ENCODE assay signal across 21 cellular contexts in the genomic region with DNA sequence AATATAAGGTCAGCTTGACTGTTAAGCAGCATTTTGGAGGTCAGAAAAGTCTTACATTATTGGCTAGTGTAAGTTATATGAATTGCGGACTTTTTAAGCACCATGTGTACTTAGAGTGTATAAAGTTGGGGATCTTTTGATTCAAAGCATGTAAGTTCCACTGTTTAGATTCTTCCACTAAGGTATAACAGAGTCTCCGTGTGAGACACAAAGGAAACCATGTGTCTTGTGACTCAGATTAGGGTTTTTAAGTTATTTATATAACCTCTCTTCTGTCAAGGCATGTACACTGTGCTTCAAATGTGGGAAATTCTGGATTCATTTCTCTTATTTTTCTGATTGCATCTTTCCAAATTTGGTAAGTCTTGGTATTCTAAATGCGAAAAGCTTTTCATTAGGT.
DNase-seq lines count a peak whose midpoint lies in the region; ATAC-seq, FAIRE-seq and TF ChIP-seq lines count a peak whose summit lies in the region.
"Had no signal": no experiment of that assay in that cellular context is flagged by ENCODE, and none has a peak within 500 bp of the region (broad histone marks: within the 10 kb centered on the region; RNA-seq: fewer than 3 reads in every experiment).

No MANE protein-coding gene starts in this region.

- no peaks in the 10 kb centered on the region for H3K79me2 ChIP-seq in astrocyte (ENCODE audit: insufficient read depth, low read length)

- H3K27ac ChIP-seq in astrocyte (ENCODE audit: low read depth, low read length): peak overlapping the region; percentile 1
- no peak overlapping the region for H3K27ac ChIP-seq in CD4-positive, alpha-beta T cell (ENCODE audit: low read depth, low read length)
- H3K27ac ChIP-seq: BLaER1 had no signal

- H3K4me1 ChIP-seq in astrocyte (ENCODE audit: insufficient read depth, low read length): peaks cover 3% of the 10 kb centered on the region
- H3K4me1 ChIP-seq: BLaER1 had no signal

- no peaks in the 10 kb centered on the region for H3K27me3 ChIP-seq in astrocyte (ENCODE audit: insufficient read depth, low read length)
- H3K27me3 ChIP-seq in CD4-positive, alpha-beta T cell (ENCODE audit: control insufficient read depth, insufficient read depth, low read length): no peaks in the 10 kb centered on the region
- H3K27me3 ChIP-seq: BLaER1 had no signal

- H3K9me3 ChIP-seq in astrocyte (ENCODE audit: insufficient read depth, low read depth, low read length): no peaks in the 10 kb centered on the region
- H3K9me3 ChIP-seq in CD4-positive, alpha-beta T cell (ENCODE audit: control insufficient read depth, low read length): no peaks in the 10 kb centered on the region
- H3K9me3 ChIP-seq: BLaER1 had no signal

- no peak overlapping the region for H3K4me3 Mint-ChIP-seq in astrocyte (ENCODE audit: unreplicated experiment)
- H3K4me3 Mint-ChIP-seq in CD4-positive, alpha-beta T cell: no peak overlapping the region
- H3K4me3 Mint-ChIP-seq: IgD-negative memory B cell had no signal

- no peaks in the 10 kb centered on the region for H3K36me3 ChIP-seq in astrocyte (ENCODE audit: insufficient read depth, low read length)
- H3K36me3 ChIP-seq: BLaER1 had no signal

- no peaks in the 10 kb centered on the region for H3K27me3 Mint-ChIP-seq in astrocyte (ENCODE audit: low read depth, unreplicated experiment)
- no peaks in the 10 kb centered on the region for H3K27me3 Mint-ChIP-seq in CD4-positive, alpha-beta T cell
- H3K27me3 Mint-ChIP-seq: IgD-negative memory B cell had no signal

- CTCF ChIA-PET in CD4-positive, alpha-beta T cell (lab: Charles Lee): no interaction called here

- intact Hi-C loops in CD4-positive, alpha-beta T cell (cut with DNase I, micrococcal nuclease): no loop called here

- no peaks in the 10 kb centered on the region for H4K20me1 ChIP-seq in astrocyte (ENCODE audit: insufficient read depth, low read length)
- H4K20me1 ChIP-seq: BLaER1 had no signal

- no peak for FAIRE-seq in astrocyte (lab: Jason Lieb, UNC)
- FAIRE-seq: H1 had no signal

- H3K4me1 Mint-ChIP-seq in astrocyte (ENCODE audit: low read depth, unreplicated experiment): no peaks in the 10 kb centered on the region
- no peaks in the 10 kb centered on the region for H3K4me1 Mint-ChIP-seq in CD4-positive, alpha-beta T cell (ENCODE audit: low read depth)
- H3K4me1 Mint-ChIP-seq: IgD-negative memory B cell had no signal

- peak overlapping the region; percentile 65 for H3K4me2 ChIP-seq in astrocyte (ENCODE audit: low read length)
- H3K4me2 ChIP-seq: BLaER1 had no signal

- no peak for TF ChIP-seq CTCF in astrocyte (IDR thresholded peaks at IDR 0.05; ENCODE audit: insufficient read depth, low read depth, low read length)
- TF ChIP-seq CTCF in CD4-positive, alpha-beta T cell (IDR thresholded peaks at IDR 0.05): no peak

- ATAC-seq in esophagus mucosa (peak; percentile 35), HG03108 (IDR thresholded peaks at IDR 0.05; ENCODE audit: unreplicated experiment) (no peak)
- ATAC-seq in CD4-positive, alpha-beta T cell (ENCODE audit: poor library complexity): no peak

- H2AFZ ChIP-seq in astrocyte (ENCODE audit: low read depth, low read length): peak overlapping the region; percentile 20

- POLR2A ChIA-PET in CD4-positive, alpha-beta T cell (lab: Charles Lee): no interaction called here

- H3K9ac ChIP-seq in astrocyte (ENCODE audit: low read length): no peak overlapping the region
- H3K9ac ChIP-seq: BLaER1 had no signal

- no peak overlapping the region for H3K4me3 ChIP-seq in astrocyte (ENCODE audit: insufficient read depth, low read depth, low read length)
- H3K4me3 ChIP-seq: BLaER1 had no signal

- no peaks in the 10 kb centered on the region for H3K9me3 Mint-ChIP-seq in astrocyte (ENCODE audit: unreplicated experiment)
- H3K9me3 Mint-ChIP-seq in CD4-positive, alpha-beta T cell: no peaks in the 10 kb centered on the region
- H3K9me3 Mint-ChIP-seq: IgD-negative memory B cell had no signal

- DNase-seq in HT1080 (ENCODE audit: low read depth) (peak; percentile 17), astrocyte (ENCODE audit: low read depth) (peak; percentile 56), pons (ENCODE audit: low spot score) (peak; percentile 68), D341Med (ENCODE audit: low spot score) (no peak), SIG-M5 treated with dmso at 0.1 percent for 504 hours (lab: John Stamatoyannopoulos, UW; ENCODE audit: unreplicated experiment) (no peak)
- DNase-seq in CD4-positive, alpha-beta T cell: no peak
- DNase-seq: DMS79 treated with DMSO at 0.1 percent for 48 hours, Kasumi-1, MM.1S, NCI-H1092, NCI-H2081, NCI-H2171 treated with DMSO at 0.1 percent for 48 hours, NCI-H446, NCI-H526 treated with DMSO at 0.1 percent for 48 hours, OCI-M1, SHP77 treated with DMSO at 0.1 percent for 48 hours had no signal

- H3K36me3 Mint-ChIP-seq in astrocyte (ENCODE audit: low read depth, unreplicated experiment): no peaks in the 10 kb centered on the region
- H3K36me3 Mint-ChIP-seq in CD4-positive, alpha-beta T cell (ENCODE audit: low read depth): no peaks in the 10 kb centered on the region
- H3K36me3 Mint-ChIP-seq: IgD-negative memory B cell had no signal

- H3K27ac Mint-ChIP-seq in astrocyte (ENCODE audit: unreplicated experiment): no peak overlapping the region
- H3K27ac Mint-ChIP-seq in CD4-positive, alpha-beta T cell: no peak overlapping the region
- H3K27ac Mint-ChIP-seq: IgD-negative memory B cell had no signal

Comparison
In these comparisons a context has a peak if more than half of its experiments do, and no peak if none do; other contexts are left out.
1. DNase-seq: peak in HT1080 (single experiment), astrocyte (single experiment) and pons (single experiment); none in D341Med (single experiment), SIG-M5 treated with dmso at 0.1 percent for 504 hours (single experiment) and CD4-positive, alpha-beta T cell (0 of 10).